Comparison of ENCODE assay signal across 17 cellular contexts in genomic region chr7:51665045-51665785, GRCh38.
"Had no signal": no experiment of that assay in that cellular context is flagged by ENCODE, and none has a peak within 500 bp of the region (broad histone marks: within the 10 kb centered on the region; RNA-seq: fewer than 3 reads in every experiment).

No MANE protein-coding gene starts in this region.

- H3K27ac Mint-ChIP-seq: activated CD4-positive, alpha-beta memory T cell treated with anti-CD3 and anti-CD28 coated beads, Interleukin-2, amount 10 ng/mL, durations not matched to agents 7 days and 5 days; activated naive CD8-positive, alpha-beta T cell treated with anti-CD3 and anti-CD28 coated beads for 36 hours; activated T-helper 17 cell treated with anti-CD3 and anti-CD28 coated beads, Interleukin-2, amount 50 U/mL, for 72 hours; stimulated activated naive B cell treated with anti-CD40 and anti-IgM and Interleukin-4, amounts not matched to agents 10 μg/mL and 1 μg/mL and 100 μg/mL, for 72 hours had no signal

- H3K4me3 Mint-ChIP-seq: activated CD4-positive, alpha-beta memory T cell treated with anti-CD3 and anti-CD28 coated beads, Interleukin-2, amount 10 ng/mL, durations not matched to agents 7 days and 5 days; activated naive CD8-positive, alpha-beta T cell treated with anti-CD3 and anti-CD28 coated beads for 36 hours; activated T-helper 17 cell treated with anti-CD3 and anti-CD28 coated beads, Interleukin-2, amount 50 U/mL, for 72 hours; stimulated activated naive B cell treated with anti-CD40 and anti-IgM and Interleukin-4, amounts not matched to agents 10 μg/mL and 1 μg/mL and 100 μg/mL, for 72 hours had no signal

- H3K9me3 ChIP-seq: left lung, neutrophil, pancreas, upper lobe of right lung had no signal

- H3K4me1 Mint-ChIP-seq: activated CD4-positive, alpha-beta memory T cell treated with anti-CD3 and anti-CD28 coated beads, Interleukin-2, amount 10 ng/mL, durations not matched to agents 7 days and 5 days; activated naive CD8-positive, alpha-beta T cell treated with anti-CD3 and anti-CD28 coated beads for 36 hours; activated T-helper 17 cell treated with anti-CD3 and anti-CD28 coated beads, Interleukin-2, amount 50 U/mL, for 72 hours; stimulated activated naive B cell treated with anti-CD40 and anti-IgM and Interleukin-4, amounts not matched to agents 10 μg/mL and 1 μg/mL and 100 μg/mL, for 72 hours had no signal

- DNase-seq: activated CD4-positive, alpha-beta memory T cell treated with anti-CD3 and anti-CD28 coated beads, Interleukin-2, amount 10 ng/mL, durations not matched to agents 7 days and 5 days; activated CD4-positive, alpha-beta T cell treated with anti-CD3 and anti-CD28 coated beads for 48 hours; activated CD4-positive, CD25-positive, alpha-beta regulatory T cell; activated naive CD4-positive, alpha-beta T cell; activated naive CD8-positive, alpha-beta T cell treated with anti-CD3 and anti-CD28 coated beads for 36 hours; activated T-cell treated with anti-CD3 and anti-CD28 coated beads, Interleukin-2, amount 50 U/mL, for 1 hour; amniotic stem cell; dorsolateral prefrontal cortex; foreskin melanocyte; kidney; left lung; pancreas; stimulated activated CD4-positive, alpha-beta T cell treated with anti-CD3 and anti-CD28 coated beads, Interleukin-4, amount 100 ng/mL, for 4 hours; stimulated activated naive B cell treated with anti-CD40 and anti-IgM and Interleukin-4, amounts not matched to agents 10 μg/mL and 1 μg/mL and 100 μg/mL, for 72 hours; upper lobe of right lung had no signal

- H3K4me1 ChIP-seq: left lung, pancreas, upper lobe of right lung had no signal

- H3K36me3 Mint-ChIP-seq: activated naive CD8-positive, alpha-beta T cell treated with anti-CD3 and anti-CD28 coated beads for 36 hours; stimulated activated naive B cell treated with anti-CD40 and anti-IgM and Interleukin-4, amounts not matched to agents 10 μg/mL and 1 μg/mL and 100 μg/mL, for 72 hours had no signal

- H3K27me3 ChIP-seq: left lung, neutrophil, pancreas, upper lobe of right lung had no signal

- H3K27ac ChIP-seq: left lung, neutrophil, pancreas, upper lobe of right lung had no signal

- H3K36me3 ChIP-seq: left lung, neutrophil, pancreas, upper lobe of right lung had no signal

- H3K27me3 Mint-ChIP-seq: activated CD4-positive, alpha-beta memory T cell treated with anti-CD3 and anti-CD28 coated beads, Interleukin-2, amount 10 ng/mL, durations not matched to agents 7 days and 5 days; activated naive CD8-positive, alpha-beta T cell treated with anti-CD3 and anti-CD28 coated beads for 36 hours; activated T-helper 17 cell treated with anti-CD3 and anti-CD28 coated beads, Interleukin-2, amount 50 U/mL, for 72 hours; stimulated activated naive B cell treated with anti-CD40 and anti-IgM and Interleukin-4, amounts not matched to agents 10 μg/mL and 1 μg/mL and 100 μg/mL, for 72 hours had no signal

- H3K4me3 ChIP-seq: left lung, pancreas, upper lobe of right lung had no signal

- FAIRE-seq: kidney, pancreas had no signal
